ENCODE assay signal across 6 cellular contexts in genomic region chr1:201734221-201734620, GRCh38.
DNase-seq lines count a peak whose midpoint lies in the region; ATAC-seq and TF ChIP-seq lines count a peak whose summit lies in the region.
"Not testable (repeated sequence)": the region's sequence is repeated elsewhere in the genome, so short reads cannot be mapped to it uniquely, and the experiment has no call there.

No MANE protein-coding gene starts in this region.

- H2BK20ac ChIP-seq in IMR-90 (ENCODE audit: low read depth, low read length), result not testable (repeated sequence)

- not testable (repeated sequence) for H3K36me3 Mint-ChIP-seq in dendritic cell treated with granulocyte-macrophage colony-stimulating factor and Interleukin-4, amounts not matched to agents 40 ng/mL and 50 ng/mL, for 4 days (ENCODE audit: low read depth); nephron (ENCODE audit: low read depth)
- H3K36me3 Mint-ChIP-seq in endothelial cell (ENCODE audit: low read depth, unreplicated experiment), result peaks cover 17% of the 10 kb centered on the region

- H2AK9ac ChIP-seq in IMR-90 (replicated peaks; ENCODE audit: low read depth, low read length, poor library complexity), result not testable (repeated sequence)

- H3K23ac ChIP-seq in IMR-90 (ENCODE audit: low read depth, low read length), result not testable (repeated sequence)

- peaks cover 53% of the 10 kb centered on the region for H3K4me1 ChIP-seq in IMR-90 (ENCODE audit: control insufficient read depth, insufficient read depth, low read length)
- peaks cover 49 to 98% (median 87%) of the 10 kb centered on the region in 9 donors for H3K4me1 ChIP-seq in heart right ventricle

- not testable (repeated sequence) for H3K36me3 ChIP-seq in IMR-90 (ENCODE audit: control insufficient read depth, insufficient read depth, low read length); heart right ventricle

- not testable (repeated sequence) for TF ChIP-seq RAD21 in IMR-90 (IDR thresholded peaks at IDR 0.05; ENCODE audit: low read length)

- peak overlapping the region; percentile 11; the same call in 1 of the 2 replicates for H3K4ac ChIP-seq in IMR-90 (ENCODE audit: low read depth, low read length)

- CTCF ChIA-PET in IMR-90 (lab: Yijun Ruan, JAX), result not testable (repeated sequence)

- peaks cover 70 to 91% of the 10 kb centered on the region in 2 experiments for H3K79me1 ChIP-seq in IMR-90 (ENCODE audit: low read depth in 1 of 2, low read length in 2 of 2)

- not testable (repeated sequence) for H3K18ac ChIP-seq in IMR-90 (ENCODE audit: low read depth, low read length)

- peaks cover 49% of the 10 kb centered on the region for H3K4me1 Mint-ChIP-seq in dendritic cell treated with granulocyte-macrophage colony-stimulating factor and Interleukin-4, amounts not matched to agents 40 ng/mL and 50 ng/mL, for 4 days (ENCODE audit: low read depth)
- H3K4me1 Mint-ChIP-seq in endothelial cell (ENCODE audit: unreplicated experiment), result peaks cover 42% of the 10 kb centered on the region
- H3K4me1 Mint-ChIP-seq in nephron, result peaks cover 76% of the 10 kb centered on the region

- H3K9me1 ChIP-seq in IMR-90 (ENCODE audit: insufficient read depth, low read length), result peaks cover 65% of the 10 kb centered on the region

- peak overlapping the region; percentile 1 for H3K27ac Mint-ChIP-seq in dendritic cell treated with granulocyte-macrophage colony-stimulating factor and Interleukin-4, amounts not matched to agents 40 ng/mL and 50 ng/mL, for 4 days
- H3K27ac Mint-ChIP-seq in endothelial cell (ENCODE audit: unreplicated experiment), result not testable (repeated sequence)
- peak overlapping the region; percentile 38 to 85 (median 51) for H3K27ac Mint-ChIP-seq in nephron

- WGBS in IMR-90 (ENCODE audit: extremely low coverage in 2 of 2, insufficient read length in 1 of 2), 2 experiments, result no CpG with 5 or more reads among the region's 4 CpGs
- 76 to 86% methylated on average over 4 of the region's 4 CpGs for WGBS in heart right ventricle, 2 donors

- H3K4me3 Mint-ChIP-seq in dendritic cell treated with granulocyte-macrophage colony-stimulating factor and Interleukin-4, amounts not matched to agents 40 ng/mL and 50 ng/mL, for 4 days; nephron: not testable (repeated sequence)
- H3K4me3 Mint-ChIP-seq in endothelial cell (ENCODE audit: unreplicated experiment), result peak overlapping the region; percentile 37

- H4K5ac ChIP-seq in IMR-90 (ENCODE audit: low read depth, low read length), result not testable (repeated sequence)

- H2AFZ ChIP-seq in IMR-90 (replicated peaks; ENCODE audit: low read length, poor library complexity), result not testable (repeated sequence)

- not testable (repeated sequence) for H2BK5ac ChIP-seq in IMR-90 (ENCODE audit: low read depth, low read length, poor library complexity, severe bottlenecking)

- H2BK120ac ChIP-seq in IMR-90 (ENCODE audit: low read depth, low read length), result not testable (repeated sequence)

- not testable (repeated sequence) for H3K4me2 ChIP-seq in IMR-90 (ENCODE audit: low read depth, low read length)

- TF ChIP-seq CTCF in IMR-90 (conservative IDR thresholded peaks at IDR 0.05; ENCODE audit: low read depth, low read length); endothelial cell (IDR thresholded peaks at IDR 0.05; ENCODE audit: unreplicated experiment); heart right ventricle (IDR thresholded peaks at IDR 0.05); nephron (IDR thresholded peaks at IDR 0.05; ENCODE audit: unreplicated experiment in 3 of 3): not testable (repeated sequence)

- TF ChIP-seq POLR2A in IMR-90 (IDR thresholded peaks at IDR 0.05; ENCODE audit: low read depth, low read length), result not testable (repeated sequence)

- not testable (repeated sequence) for H3K9me3 ChIP-seq in IMR-90 (ENCODE audit: control insufficient read depth, insufficient read depth, low read length); heart right ventricle

- H3K9ac ChIP-seq in IMR-90 (ENCODE audit: low read depth, low read length), result not testable (repeated sequence)

- BruUV-seq in IMR-90 (replicated peaks; lab: Mats Ljungman, UMichigan), result not testable (repeated sequence)

- intact Hi-C loops in IMR-90 (cut with micrococcal nuclease); dendritic cell treated with granulocyte-macrophage colony-stimulating factor and Interleukin-4, amounts not matched to agents 40 ng/mL and 50 ng/mL, for 4 days (cut with micrococcal nuclease); heart right ventricle (cut with DNase I): not testable (repeated sequence)

- H3K9me3 Mint-ChIP-seq in dendritic cell treated with granulocyte-macrophage colony-stimulating factor and Interleukin-4, amounts not matched to agents 40 ng/mL and 50 ng/mL, for 4 days; endothelial cell (ENCODE audit: unreplicated experiment); nephron: not testable (repeated sequence)

- not testable (repeated sequence) for H3K4me3 ChIP-seq in IMR-90 (ENCODE audit: insufficient read depth, low read depth, low read length); heart right ventricle

- H3K14ac ChIP-seq in IMR-90 (replicated peaks; ENCODE audit: low read depth, low read length), result not testable (repeated sequence)

- not testable (repeated sequence) for H3K56ac ChIP-seq in IMR-90 (ENCODE audit: extremely low read depth, insufficient read depth, low read length)

- in situ Hi-C loops in IMR-90 (cut with MboI; ENCODE audit: low sequenced_read_pairs), result not testable (repeated sequence)

- not testable (repeated sequence) for DNase-seq in IMR-90; endothelial cell (ENCODE audit: low spot score); heart right ventricle

- H4K91ac ChIP-seq in IMR-90 (ENCODE audit: insufficient read depth, low read depth, low read length), result not testable (repeated sequence)

- not testable (repeated sequence) for H3K27me3 ChIP-seq in IMR-90 (ENCODE audit: control insufficient read depth, insufficient read depth, low read length); heart right ventricle

- dilution Hi-C loops in IMR-90 (cut with HindIII; ENCODE audit: low sequenced_read_pairs, unreplicated experiment), result not testable (repeated sequence)

- not testable (repeated sequence) for H4K8ac ChIP-seq in IMR-90 (ENCODE audit: low read depth in 2 of 2, low read length in 2 of 2)

- POLR2A ChIA-PET in IMR-90 (lab: Charles Lee; ENCODE audit: unreplicated experiment), result not testable (repeated sequence)

- peak overlapping the region; percentile 78; the same call in 1 of the 2 replicates for H2AK5ac ChIP-seq in IMR-90 (ENCODE audit: low read depth, low read length)

- not testable (repeated sequence) for H3K27ac ChIP-seq in IMR-90 (ENCODE audit: insufficient read depth, low read length)
- H3K27ac ChIP-seq in heart right ventricle (peak overlapping the region in 6 of 10 donors; percentile 27 to 97 (median 94)), temporal lobe (ENCODE audit: low read depth, low read length) (peak overlapping the region; percentile 40)

- peaks cover 87% of the 10 kb centered on the region for H4K20me1 ChIP-seq in IMR-90 (ENCODE audit: insufficient read depth, low read length)

- not testable (repeated sequence) for H2BK15ac ChIP-seq in IMR-90 (ENCODE audit: low read depth, low read length)

- H3K27me3 Mint-ChIP-seq in dendritic cell treated with granulocyte-macrophage colony-stimulating factor and Interleukin-4, amounts not matched to agents 40 ng/mL and 50 ng/mL, for 4 days, result peaks cover 18% of the 10 kb centered on the region
- H3K27me3 Mint-ChIP-seq in endothelial cell (ENCODE audit: unreplicated experiment), result peaks cover 15% of the 10 kb centered on the region
- not testable (repeated sequence) for H3K27me3 Mint-ChIP-seq in nephron (ENCODE audit: low read depth)

- ATAC-seq in IMR-90 (ENCODE audit: low read depth); heart right ventricle: not testable (repeated sequence)
